Comparison of ENCODE assay signal across 8 cellular contexts in genomic region chr4:53653484-53654053, GRCh38.
A peak's percentile ranks its signal among the peaks of the same experiment; 100 is the strongest.
DNase-seq lines count a peak whose midpoint lies in the region; ATAC-seq, FAIRE-seq and TF ChIP-seq lines count a peak whose summit lies in the region.

No MANE protein-coding gene starts in this region.

- peak; percentile 54 for FAIRE-seq in GM12892 (lab: Jason Lieb, UNC)

- DNase-seq in GM12892 (ENCODE audit: insufficient read length): no peak
- peak; percentile 19 to 73 for DNase-seq in NCI-H524 (lab: John Stamatoyannopoulos, UW)
- peak; percentile 34 for DNase-seq in foreskin melanocyte
- DNase-seq in SKM-1 (lab: John Stamatoyannopoulos, UW; ENCODE audit: unreplicated experiment): no peak
- no peak for DNase-seq in substantia nigra (lab: John Stamatoyannopoulos, UW)
- DNase-seq in activated CD4-positive, alpha-beta T cell treated with anti-CD3 and anti-CD28 coated beads for 1 hour: no peak
- DNase-seq in putamen (ENCODE audit: low spot score): no peak

- no peak for TF ChIP-seq POLR2A in GM12892 (IDR thresholded peaks at IDR 0.05; ENCODE audit: low read depth, low read length)

- ATAC-seq in HG02588 (IDR thresholded peaks at IDR 0.05; ENCODE audit: unreplicated experiment): peak; percentile 52

- H3K27ac ChIP-seq in substantia nigra (ENCODE audit: low read depth, low read length, poor library complexity, severe bottlenecking): no peak overlapping the region

Comparison
In these comparisons a context has a peak if more than half of its experiments do, and no peak if none do; other contexts are left out.
1. DNase-seq: peak in NCI-H524 (2 of 2) and foreskin melanocyte (single experiment); none in GM12892 (single experiment), SKM-1 (single experiment), substantia nigra (0 of 49), activated CD4-positive, alpha-beta T cell treated with anti-CD3 and anti-CD28 coated beads for 1 hour (single experiment) and putamen (single experiment).